8 cellular contexts compared by ENCODE assay signal in the genomic region with DNA sequence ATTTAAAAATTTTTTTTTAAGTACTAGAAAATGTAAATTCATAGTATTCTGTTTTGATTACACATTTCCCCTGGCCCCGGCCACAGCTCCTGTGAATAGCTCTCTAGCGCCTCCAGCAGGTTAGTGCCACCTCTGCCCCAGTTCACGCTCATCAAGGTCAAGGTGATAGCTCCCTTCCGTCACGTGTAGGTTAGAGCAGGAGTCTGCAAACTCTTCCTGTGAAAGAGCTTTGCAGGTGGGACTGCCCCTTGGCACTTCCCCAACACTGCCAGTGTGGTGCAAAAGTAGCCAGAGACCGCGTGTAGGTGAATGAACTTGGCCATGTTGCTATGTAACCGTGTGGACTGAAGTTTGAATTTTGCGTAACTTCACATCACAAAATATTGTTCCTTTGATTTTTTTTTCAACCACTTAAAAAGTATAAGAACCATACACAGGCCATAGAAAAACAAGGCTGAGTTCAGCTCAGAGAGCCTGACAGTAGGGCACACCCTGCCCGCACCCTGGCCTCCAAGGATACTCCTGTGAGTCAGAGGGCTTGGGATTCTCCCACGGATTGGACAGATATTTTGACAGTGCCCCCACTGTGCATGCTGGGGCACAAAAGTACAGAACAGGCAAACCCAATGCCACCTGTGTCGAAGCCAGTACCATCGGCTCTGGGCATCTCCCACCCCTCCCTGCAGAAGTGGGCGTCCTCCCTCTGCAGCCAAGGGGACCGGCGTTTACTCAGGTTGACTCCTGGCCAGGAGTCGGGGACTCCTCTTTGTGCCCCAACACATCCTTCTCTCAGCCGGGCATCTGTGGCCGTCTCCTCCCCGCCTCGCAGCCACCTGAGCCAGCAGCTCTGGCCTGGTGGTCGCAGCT.
DNase-seq lines count a peak whose midpoint lies in the region; ATAC-seq and TF ChIP-seq lines count a peak whose summit lies in the region.

No MANE protein-coding gene starts in this region.

- ATAC-seq in activated CD4-positive, alpha-beta T cell treated with anti-CD3 and anti-CD28 coated beads for 36 hours, result peak; percentile 82
- ATAC-seq in HG03097 (IDR thresholded peaks at IDR 0.05; ENCODE audit: low FRiP score, unreplicated experiment), result no peak
- no peak for ATAC-seq in HG02571 (IDR thresholded peaks at IDR 0.05; ENCODE audit: unreplicated experiment)
- no peak for ATAC-seq in HG03469 (IDR thresholded peaks at IDR 0.05; ENCODE audit: unreplicated experiment)

- H3K9me3 Mint-ChIP-seq in activated CD4-positive, alpha-beta T cell treated with anti-CD3 and anti-CD28 coated beads for 36 hours (ENCODE audit: low read depth), result no peaks in the 10 kb centered on the region
- H3K9me3 Mint-ChIP-seq in neural progenitor cell, result no peaks in the 10 kb centered on the region

- DNase-seq in D341Med (ENCODE audit: low spot score) (peak; percentile 80), Karpas-422 (peak; percentile 93), dorsolateral prefrontal cortex (no peak), neural progenitor cell (ENCODE audit: low spot score) (peak; percentile 51)
- DNase-seq in activated CD4-positive, alpha-beta T cell treated with anti-CD3 and anti-CD28 coated beads for 36 hours, result peak; percentile 92

- intact Hi-C loops in activated CD4-positive, alpha-beta T cell treated with anti-CD3 and anti-CD28 coated beads for 36 hours (cut with DNase I, micrococcal nuclease), result loop anchor here (1.0 to 10.0 kb wide), 6 partner anchors 33 to 472 kb away; partner anchors contain the start of gene NPTX1 (in 1 of the 2)
- intact Hi-C loops in dorsolateral prefrontal cortex (cut with DNase I), result no loop called here

- peaks cover 75% of the 10 kb centered on the region for H3K36me3 Mint-ChIP-seq in activated CD4-positive, alpha-beta T cell treated with anti-CD3 and anti-CD28 coated beads for 36 hours (ENCODE audit: low read depth)
- peaks cover 9% of the 10 kb centered on the region for H3K36me3 Mint-ChIP-seq in neural progenitor cell

- no peaks in the 10 kb centered on the region for H4K20me1 ChIP-seq in Karpas-422 (ENCODE audit: insufficient read depth, low read depth, low read length)
- H4K20me1 ChIP-seq in neural progenitor cell (ENCODE audit: low read depth), result peaks cover 28% of the 10 kb centered on the region

- peaks cover 8% of the 10 kb centered on the region for H3K4me1 ChIP-seq in Karpas-422 (ENCODE audit: low read length)
- H3K4me1 ChIP-seq in neural progenitor cell, result peaks cover 14% of the 10 kb centered on the region

- POLR2A ChIA-PET in activated CD4-positive, alpha-beta T cell treated with anti-CD3 and anti-CD28 coated beads for 36 hours (lab: Charles Lee), result interaction anchor here (0.6 kb wide), 1 partner anchor 166 kb away, joined by 3 read pairs; no protein-coding TSS in a partner anchor

- H3K9me3 ChIP-seq in Karpas-422 (ENCODE audit: low read length), result no peaks in the 10 kb centered on the region
- no peaks in the 10 kb centered on the region for H3K9me3 ChIP-seq in neural progenitor cell (ENCODE audit: low read depth)

- peak in 53 of 56 donors; percentile 15 to 70 (median 46) for TF ChIP-seq CTCF in dorsolateral prefrontal cortex (IDR thresholded peaks at IDR 0.05 in 54 of 56, conservative IDR thresholded peaks at IDR 0.05 in 2 of 56; ENCODE audit: low read depth in 1 of 56, partially characterized antibody in 56 of 56)
- peak; percentile 66 for TF ChIP-seq CTCF in neural progenitor cell (IDR thresholded peaks at IDR 0.05)

- H3K4me2 ChIP-seq in Karpas-422 (ENCODE audit: low read depth, low read length, poor library complexity, severe bottlenecking) (no peak overlapping the region), neural progenitor cell (no peak overlapping the region)

- H3K4me3 ChIP-seq in Karpas-422 (ENCODE audit: low read length), result no peak overlapping the region
- no peak overlapping the region for H3K4me3 ChIP-seq in dorsolateral prefrontal cortex
- no peak overlapping the region for H3K4me3 ChIP-seq in neural progenitor cell

- no peaks in the 10 kb centered on the region for H3K36me3 ChIP-seq in Karpas-422 (ENCODE audit: insufficient read depth, low read length)
- H3K36me3 ChIP-seq in neural progenitor cell, result no peaks in the 10 kb centered on the region

- no peaks in the 10 kb centered on the region for H3K79me2 ChIP-seq in Karpas-422 (ENCODE audit: low read length)
- no peaks in the 10 kb centered on the region for H3K79me2 ChIP-seq in neural progenitor cell (ENCODE audit: low read depth)

- no peak overlapping the region for H3K27ac Mint-ChIP-seq in activated CD4-positive, alpha-beta T cell treated with anti-CD3 and anti-CD28 coated beads for 36 hours
- no peak overlapping the region for H3K27ac Mint-ChIP-seq in neural progenitor cell

- H3K9ac ChIP-seq in Karpas-422 (ENCODE audit: low read length), result no peak overlapping the region
- no peak overlapping the region for H3K9ac ChIP-seq in neural progenitor cell

- no peaks in the 10 kb centered on the region for H3K27me3 Mint-ChIP-seq in activated CD4-positive, alpha-beta T cell treated with anti-CD3 and anti-CD28 coated beads for 36 hours
- peaks cover 3% of the 10 kb centered on the region for H3K27me3 Mint-ChIP-seq in neural progenitor cell (ENCODE audit: insufficient read depth, low read depth)

- peaks cover 11% of the 10 kb centered on the region for H3F3A ChIP-seq in neural progenitor cell (ENCODE audit: low read depth)

- H3K27ac ChIP-seq in Karpas-422 (ENCODE audit: low read length), result no peak overlapping the region
- no peak overlapping the region for H3K27ac ChIP-seq in dorsolateral prefrontal cortex
- no peak overlapping the region for H3K27ac ChIP-seq in neural progenitor cell

- peaks cover 56% of the 10 kb centered on the region for H3K4me1 Mint-ChIP-seq in activated CD4-positive, alpha-beta T cell treated with anti-CD3 and anti-CD28 coated beads for 36 hours
- peaks cover 24% of the 10 kb centered on the region for H3K4me1 Mint-ChIP-seq in neural progenitor cell

- H3K9me2 ChIP-seq in Karpas-422 (replicated peaks; ENCODE audit: insufficient read depth, low read length), result no peaks in the 10 kb centered on the region

- CTCF ChIA-PET in activated CD4-positive, alpha-beta T cell treated with anti-CD3 and anti-CD28 coated beads for 36 hours (lab: Charles Lee), result interaction anchor here (0.6 to 2.3 kb wide), 35 partner anchors 7 to 1244 kb away, joined by 3 to 14 read pairs (median 3); partner anchors contain the start of gene RPTOR

- H3K27me3 ChIP-seq in Karpas-422 (ENCODE audit: low read length), result no peaks in the 10 kb centered on the region
- H3K27me3 ChIP-seq in dorsolateral prefrontal cortex, result no peaks in the 10 kb centered on the region
- H3K27me3 ChIP-seq in neural progenitor cell, result no peaks in the 10 kb centered on the region

- H2AFZ ChIP-seq in Karpas-422 (ENCODE audit: low read length), result no peak overlapping the region
- no peak overlapping the region for H2AFZ ChIP-seq in neural progenitor cell (replicated peaks)

- H3K4me3 Mint-ChIP-seq in activated CD4-positive, alpha-beta T cell treated with anti-CD3 and anti-CD28 coated beads for 36 hours, result no peak overlapping the region
- no peak overlapping the region for H3K4me3 Mint-ChIP-seq in neural progenitor cell

Comparison
In these comparisons a context has a peak if more than half of its experiments do, and no peak if none do; other contexts are left out.
1. DNase-seq: peak in D341Med (single experiment), Karpas-422 (single experiment), activated CD4-positive, alpha-beta T cell treated with anti-CD3 and anti-CD28 coated beads for 36 hours (single experiment) and neural progenitor cell (single experiment); none in dorsolateral prefrontal cortex (0 of 10).
2. intact Hi-C loops: an anchor here in activated CD4-positive, alpha-beta T cell treated with anti-CD3 and anti-CD28 coated beads for 36 hours (1.0 to 10.0 kb wide); none called in dorsolateral prefrontal cortex.